13 cellular contexts compared by ENCODE assay signal in the genomic region with DNA sequence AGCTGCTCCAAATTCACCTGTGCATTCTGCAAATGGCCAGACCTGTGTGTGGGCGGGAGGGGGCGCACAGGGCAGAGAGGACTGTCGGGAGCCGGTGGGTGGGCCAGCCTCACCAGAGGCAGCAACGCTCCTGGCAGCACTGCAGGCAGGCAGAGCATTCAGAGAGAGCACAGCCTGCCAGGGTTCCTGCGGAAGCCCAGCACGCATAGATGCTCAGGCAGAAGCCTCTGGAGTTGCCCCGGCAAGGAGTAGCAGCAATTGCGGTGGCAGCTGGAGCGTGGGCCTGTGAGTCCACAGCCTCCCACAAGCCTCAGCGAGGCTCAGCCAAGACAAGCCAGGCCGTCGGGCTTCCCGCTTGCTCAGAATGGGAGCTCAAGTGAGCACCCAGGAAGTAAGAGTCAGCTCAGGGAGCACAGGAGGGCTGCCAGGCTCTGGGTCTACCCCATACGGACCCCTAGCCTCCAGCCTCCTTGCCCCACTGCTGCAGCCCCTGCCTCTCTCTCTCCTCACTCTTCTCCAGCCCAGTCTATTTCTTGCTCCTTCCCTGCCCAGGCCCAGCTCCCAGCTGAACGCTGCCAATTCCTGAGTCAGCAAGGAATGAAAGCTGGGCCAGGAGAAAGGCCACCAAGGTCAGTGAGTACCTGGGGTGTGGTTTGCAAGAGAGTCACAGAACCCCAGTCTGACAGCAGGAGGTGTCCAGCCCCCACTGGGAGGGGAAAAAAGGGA. TPM values are rescaled to one million over a fixed set of nuclear protein-coding genes. Genes with fewer than 3 reads are reported as not detected.
DNase-seq lines count a peak whose midpoint lies in the region; FAIRE-seq and TF ChIP-seq lines count a peak whose summit lies in the region.
"Had no signal": no experiment of that assay in that cellular context is flagged by ENCODE, and none has a peak within 500 bp of the region (broad histone marks: within the 10 kb centered on the region; RNA-seq: fewer than 3 reads in every experiment).

No MANE protein-coding gene starts in this region.

- no peak overlapping the region for H3K56ac ChIP-seq in H1 (replicated peaks; ENCODE audit: insufficient read length, low read depth, low read length)

- no peak overlapping the region for H3K14ac ChIP-seq in H1 (ENCODE audit: insufficient read length)

- H3K27ac Mint-ChIP-seq in MCF 10A (ENCODE audit: low read depth, unreplicated experiment), result no peak overlapping the region
- H3K27ac Mint-ChIP-seq: type B pancreatic cell had no signal

- H3K4me3 Mint-ChIP-seq in MCF 10A (ENCODE audit: unreplicated experiment), result no peak overlapping the region
- H3K4me3 Mint-ChIP-seq: type B pancreatic cell had no signal

- POLR2A ChIA-PET in MCF 10A (lab: Yijun Ruan, JAX), result interaction anchor here (0.7 to 1.8 kb wide), 4 partner anchors 9 to 43 kb away, joined by 3 to 17 read pairs (median 5); partner anchors contain the start of genes EMC6 and TAX1BP3
- POLR2A ChIA-PET in H1 (lab: Charles Lee; ENCODE audit: partially characterized antibody), result interaction anchor here (0.9 to 2.2 kb wide), 2 partner anchors 10 to 18 kb away, joined by 3 to 17 read pairs; partner anchors contain the start of genes EMC6 and TAX1BP3

- H2BK12ac ChIP-seq in H1 (ENCODE audit: low read depth, low read length), result no peak overlapping the region

- WGBS in H1 (ENCODE audit: extremely low coverage in 1 of 2, insufficient coverage in 1 of 2, insufficient read length in 1 of 2, insufficient replicate concordance in 2 of 2, low coverage in 1 of 2, low lambda C conversion rate in 2 of 2, missing lambda C conversion rate in 1 of 2), 2 experiments, result 65% methylated on average over 16 of the region's 16 CpGs; no CpG with 5 or more reads in 1 of the 2 experiments
- 65 to 79% (median 71%) methylated on average over 16 of the region's 16 CpGs for WGBS in small intestine, 3 donors

- BruUV-seq in MCF 10A (replicated peaks; lab: Mats Ljungman, UMichigan), result no TSS peak

- H2AK5ac ChIP-seq in H1 (ENCODE audit: low read depth, low read length), result no peak overlapping the region

- intact Hi-C loops in MCF 10A (cut with micrococcal nuclease), result no loop called here
- intact Hi-C loops in breast epithelium (cut with DNase I; ENCODE audit: low total_unique reads), result loop anchor here (10.0 kb wide), 1 partner anchor 1737 kb away; the partner anchor contains the start of gene NUP88

- H3K18ac ChIP-seq in H1 (ENCODE audit: extremely low read depth, low read length), result no peak overlapping the region

- TF ChIP-seq EP300 in H1 (IDR thresholded peaks at IDR 0.05; ENCODE audit: borderline replicate concordance in 1 of 2, low read depth in 2 of 2, low read length in 2 of 2), result no peak

- peaks cover 0 to 3% of the 10 kb centered on the region in 2 experiments for H4K20me1 ChIP-seq in H1 (replicated peaks in 1 of 2; ENCODE audit: control insufficient read depth in 1 of 2, insufficient read depth in 2 of 2, low read length in 2 of 2)

- DNase-seq in MCF 10A (ENCODE audit: unreplicated experiment) (peak; percentile 24), breast epithelium (ENCODE audit: low spot score in 2 of 2) (no peak), H1 (ENCODE audit: low read depth in 1 of 2, low spot score in 2 of 2) (peak in 1 of 2 experiments; percentile 79), small intestine (peak; percentile 60), retina (no peak), T-helper 9 cell (no peak)
- DNase-seq: activated CD4-positive, alpha-beta T cell treated with anti-CD3 and anti-CD28 coated beads, Interleukin-2, amount 50 U/mL, for 1 hour; activated gamma-delta T cell; GOT3; KBM-7; NCI-H2081 had no signal

- H3K9ac ChIP-seq in H1 (replicated peaks in 1 of 4; ENCODE audit: extremely low read depth in 1 of 4, low read depth in 3 of 4, low read length in 3 of 4), result no peak overlapping the region

- no peaks in the 10 kb centered on the region for H3K36me3 Mint-ChIP-seq in MCF 10A (ENCODE audit: insufficient read depth, unreplicated experiment)
- H3K36me3 Mint-ChIP-seq: type B pancreatic cell had no signal

- H4K5ac ChIP-seq in H1 (ENCODE audit: insufficient read length, low read depth, low read length), result no peak overlapping the region

- no peaks in the 10 kb centered on the region for H3K27me3 Mint-ChIP-seq in MCF 10A (ENCODE audit: insufficient read depth, unreplicated experiment)

- no peak overlapping the region for H2BK15ac ChIP-seq in H1 (ENCODE audit: low read length)

- peak; percentile 14 to 33; a peak in 1 of 4 replicates for TF ChIP-seq RAD21 in H1 (IDR thresholded peaks at IDR 0.05 in 1 of 2, conservative IDR thresholded peaks at IDR 0.05 in 1 of 2; ENCODE audit: low read depth in 2 of 2, low read length in 2 of 2)

- H4K8ac ChIP-seq in H1 (ENCODE audit: extremely low read depth, insufficient read depth, low read length), result no peak overlapping the region; the same call in 1 of the 2 replicates

- H3K4me2 ChIP-seq in H1 (ENCODE audit: insufficient read depth in 1 of 2, low read depth in 2 of 2, low read length in 2 of 2), result no peak overlapping the region

- FAIRE-seq in H1 (lab: Jason Lieb, UNC), result no peak
- FAIRE-seq in small intestine (lab: Jason Lieb, UNC), result no peak

- CTCF ChIA-PET in MCF 10A (lab: Yijun Ruan, JAX), result interaction anchor here (0.6 to 1.1 kb wide), 2 partner anchors 10 to 45 kb away, joined by 3 read pairs; partner anchors contain the start of gene EMC6
- CTCF ChIA-PET in H1 (lab: Charles Lee; ENCODE audit: partially characterized antibody), result interaction anchor here (0.6 to 4.2 kb wide), 16 partner anchors 10 to 629 kb away, joined by 3 to 29 read pairs (median 4); partner anchors contain the start of genes CTNS, HASPIN and SHPK

- no peak overlapping the region for H3K23ac ChIP-seq in H1 (ENCODE audit: insufficient read length)

- H3K4me3 ChIP-seq in breast epithelium (no peak overlapping the region), H1 (ENCODE audit: extremely low read depth in 1 of 4, insufficient read depth in 2 of 4, low read depth in 3 of 4, low read length in 4 of 4) (no peak overlapping the region), small intestine (ENCODE audit: low read depth in 1 of 2, low read length in 2 of 2) (no peak overlapping the region)
- H3K4me3 ChIP-seq: skin epidermis had no signal

- H3K9me3 Mint-ChIP-seq in MCF 10A (ENCODE audit: unreplicated experiment), result no peaks in the 10 kb centered on the region
- H3K9me3 Mint-ChIP-seq: type B pancreatic cell had no signal

- H4K91ac ChIP-seq in H1 (replicated peaks; ENCODE audit: insufficient read length, low read length), result peak overlapping the region; percentile 27

- no peaks in the 10 kb centered on the region for H3K4me1 ChIP-seq in breast epithelium
- H3K4me1 ChIP-seq in H1 (replicated peaks in 1 of 4; ENCODE audit: control insufficient read depth in 3 of 4, insufficient read depth in 4 of 4, low read length in 3 of 4), result peaks cover 0 to 2% (median 0%) of the 10 kb centered on the region in 4 experiments; a peak in 2 of 7 replicates
- H3K4me1 ChIP-seq in small intestine (ENCODE audit: control insufficient read depth in 2 of 2, insufficient read depth in 1 of 2, low read depth in 1 of 2, low read length in 1 of 2), result no peaks in the 10 kb centered on the region

- H2BK20ac ChIP-seq in H1 (ENCODE audit: low read length), result no peak overlapping the region

- no peak overlapping the region for H2AFZ ChIP-seq in H1 (ENCODE audit: low read length)

- H3K36me3 ChIP-seq in breast epithelium (no peaks in the 10 kb centered on the region), H1 (ENCODE audit: control insufficient read depth in 2 of 4, insufficient read depth in 4 of 4, low read length in 3 of 4) (no peaks in the 10 kb centered on the region), small intestine (ENCODE audit: control insufficient read depth in 2 of 2, insufficient read depth in 2 of 2, low read length in 2 of 2) (no peaks in the 10 kb centered on the region)

- H3K79me1 ChIP-seq in H1 (ENCODE audit: low read depth, low read length), result no peaks in the 10 kb centered on the region

- H3K27ac ChIP-seq in breast epithelium (no peak overlapping the region), H1 (ENCODE audit: low read depth, low read length) (no peak overlapping the region), small intestine (ENCODE audit: low read depth in 1 of 2, low read length in 1 of 2) (no peak overlapping the region)
- H3K27ac ChIP-seq: skin epidermis had no signal

- no peak overlapping the region for H2BK120ac ChIP-seq in H1 (replicated peaks; ENCODE audit: low read depth, low read length)

- H3K4ac ChIP-seq in H1 (replicated peaks; ENCODE audit: insufficient read length, low read depth, low read length), result no peak overlapping the region

- no peak overlapping the region for H2BK5ac ChIP-seq in H1 (ENCODE audit: low read depth, low read length)

- TF ChIP-seq POLR2A in breast epithelium (IDR thresholded peaks at IDR 0.05) (no peak), H1 (IDR thresholded peaks at IDR 0.05; ENCODE audit: control extremely low read depth in 1 of 2, low read depth in 2 of 2, low read length in 2 of 2) (no peak)

- H3K9me3 ChIP-seq in breast epithelium (no peaks in the 10 kb centered on the region), H1 (ENCODE audit: insufficient read depth in 2 of 2, low read depth in 1 of 2, low read length in 1 of 2) (no peaks in the 10 kb centered on the region), small intestine (ENCODE audit: control insufficient read depth, low read depth) (no peaks in the 10 kb centered on the region)

- H3K23me2 ChIP-seq in H1 (ENCODE audit: low read depth, low read length), result no peaks in the 10 kb centered on the region

- peaks cover 5% of the 10 kb centered on the region for H3K4me1 Mint-ChIP-seq in MCF 10A (ENCODE audit: insufficient read depth, unreplicated experiment)

- no peaks in the 10 kb centered on the region for H3K79me2 ChIP-seq in H1 (ENCODE audit: control insufficient read depth in 1 of 2, insufficient read depth in 2 of 2, low read length in 2 of 2)

- no peak for TF ChIP-seq CTCF in MCF 10A (IDR thresholded peaks at IDR 0.05; ENCODE audit: unreplicated experiment)
- no peak for TF ChIP-seq CTCF in breast epithelium (IDR thresholded peaks at IDR 0.05)
- TF ChIP-seq CTCF in H1 (IDR thresholded peaks at IDR 0.05; ENCODE audit: control extremely low read depth in 1 of 3, insufficient read depth in 1 of 3, low read depth in 1 of 3, low read length in 3 of 3), result peak; percentile 48 to 67 (median 51)

- H3K27me3 ChIP-seq in breast epithelium, result peaks cover 0 to 13% of the 10 kb centered on the region in 2 donors
- H3K27me3 ChIP-seq in H1 (replicated peaks in 1 of 4; ENCODE audit: control insufficient read depth in 3 of 4, extremely low read depth in 1 of 4, insufficient read depth in 3 of 4, low read length in 3 of 4), result 0 out of 7 replicates have a peak, but pooled peaks cover 0 to 2% (median 0%) of the 10 kb centered on the region in 4 experiments
- peaks cover 0 to 2% of the 10 kb centered on the region in 2 donors for H3K27me3 ChIP-seq in small intestine (ENCODE audit: control insufficient read depth in 2 of 2, insufficient read depth in 2 of 2, low read length in 2 of 2)

RNA-seq across cellular contexts. Expression of gene EMC6, which starts 9.6 kb away (rescaled TPM):
- total RNA-seq in MCF 10A (2022) (72.2 and 78.5 TPM in 2 replicates), breast epithelium (10 to 100 TPM; 12.5 to 19.0 (median 15.1) TPM)
- 81.5 and 86.5 TPM in 2 replicates for total RNA-seq in H1 (2021; fragmentation: NEBNext Ultra II Directional; extraction: Animal tissue kit (Norgen Biotek cat#: 25700))
- polyA plus RNA-seq in H1 (2011; rRNA removed) (193 and 201 TPM in 2 replicates), small intestine (10 to 100 TPM; 62.2 to 85.4 (median 81.7) TPM)
- 142 TPM for polyA plus RNA-seq in H1 (2011; cell fraction: cytosol; rRNA removed)
- 66.9 TPM for polyA plus RNA-seq in H1 (2011; cell fraction: nucleus; rRNA removed)
- polyA plus RNA-seq in H1 (2012, experiment 1 of 2), result 63.1 to 87.1 TPM (median 69.6 TPM) in 4 replicates
- polyA plus RNA-seq in H1 (2012, experiment 2 of 2), result 188 TPM
- polyA plus RNA-seq in H1 (2013, experiment 1 of 2), result 195 TPM
- polyA plus RNA-seq in H1 (2013, experiment 2 of 2), result 204 TPM
- 7.8 and 11.7 TPM in 2 replicates for polyA minus RNA-seq in H1 (2011; rRNA and poly(A)+ RNA removed)
- polyA minus RNA-seq in H1 (2011; cell fraction: cytosol; rRNA and poly(A)+ RNA removed), result 45.8 TPM
- 29.2 TPM for polyA minus RNA-seq in H1 (2011; cell fraction: nucleus; rRNA and poly(A)+ RNA removed)

RNA-seq across cellular contexts. Expression of gene TAX1BP3, which starts 9.9 kb away (rescaled TPM):
- 130 and 147 TPM in 2 replicates for total RNA-seq in MCF 10A (2022)
- total RNA-seq in breast epithelium, result 100 to 1,000 TPM in 2 of 3 donors, 10 to 100 TPM in 1; 79.6 to 134 (median 107) TPM
- 81.8 and 83.5 TPM in 2 replicates for total RNA-seq in H1 (2021; fragmentation: NEBNext Ultra II Directional; extraction: Animal tissue kit (Norgen Biotek cat#: 25700))
- 65.3 and 87.8 TPM in 2 replicates for polyA plus RNA-seq in H1 (2011; rRNA removed)
- polyA plus RNA-seq in H1 (2011; cell fraction: cytosol; rRNA removed), result 57.7 TPM
- polyA plus RNA-seq in H1 (2011; cell fraction: nucleus; rRNA removed), result 65.3 TPM
- polyA plus RNA-seq in H1 (2012, experiment 1 of 2), result 52.0 to 62.8 TPM (median 59.9 TPM) in 4 replicates
- polyA plus RNA-seq in H1 (2012, experiment 2 of 2), result 59.4 TPM
- 43.5 TPM for polyA plus RNA-seq in H1 (2013, experiment 1 of 2)
- polyA plus RNA-seq in H1 (2013, experiment 2 of 2), result 41.3 TPM
- polyA minus RNA-seq in H1 (2011; rRNA and poly(A)+ RNA removed), result 24.4 and 26.0 TPM in 2 replicates
- polyA minus RNA-seq in H1 (2011; cell fraction: cytosol; rRNA and poly(A)+ RNA removed), result 40.2 TPM
- 31.9 TPM for polyA minus RNA-seq in H1 (2011; cell fraction: nucleus; rRNA and poly(A)+ RNA removed)
- polyA plus RNA-seq in small intestine, result 100 to 1,000 TPM; 102 to 442 (median 356) TPM

RNA-seq across cellular contexts. Expression of gene P2RX5, which starts 17.7 kb away (rescaled TPM):
- total RNA-seq in MCF 10A (2022) (4.8 and 4.9 TPM in 2 replicates), breast epithelium (1 to 10 TPM in 1 of 3 donors, under 1 TPM in 2; 0.29 to 2.0 (median 0.32) TPM)
- total RNA-seq in H1 (2021; fragmentation: NEBNext Ultra II Directional; extraction: Animal tissue kit (Norgen Biotek cat#: 25700)), result 15.5 and 15.6 TPM in 2 replicates
- polyA plus RNA-seq in H1 (2011; rRNA removed) (12.0 and 14.2 TPM in 2 replicates), small intestine (1 to 10 TPM in 2 of 3 donors, under 1 TPM in 1; 0.67 to 5.6 (median 3.0) TPM)
- polyA plus RNA-seq in H1 (2011; cell fraction: cytosol; rRNA removed), result 11.7 TPM
- polyA plus RNA-seq in H1 (2011; cell fraction: nucleus; rRNA removed), result 16.5 TPM
- 12.6 to 18.3 TPM (median 15.5 TPM) in 4 replicates for polyA plus RNA-seq in H1 (2012, experiment 1 of 2)
- polyA plus RNA-seq in H1 (2012, experiment 2 of 2), result 17.0 TPM
- 9.6 TPM for polyA plus RNA-seq in H1 (2013, experiment 1 of 2)
- polyA plus RNA-seq in H1 (2013, experiment 2 of 2), result 10.6 TPM
- 11.4 and 14.2 TPM in 2 replicates for polyA minus RNA-seq in H1 (2011; rRNA and poly(A)+ RNA removed)
- polyA minus RNA-seq in H1 (2011; cell fraction: cytosol; rRNA and poly(A)+ RNA removed), result 6.0 TPM
- 6.3 TPM for polyA minus RNA-seq in H1 (2011; cell fraction: nucleus; rRNA and poly(A)+ RNA removed)

RNA-seq across cellular contexts. Expression of gene CTNS, which starts 41.7 kb away (rescaled TPM):
- total RNA-seq in MCF 10A (2022), result 7.1 and 11.4 TPM in 2 replicates
- 10 to 100 TPM; 20.0 to 31.0 (median 20.1) TPM for total RNA-seq in breast epithelium
- 12.9 and 16.4 TPM in 2 replicates for total RNA-seq in H1 (2021; fragmentation: NEBNext Ultra II Directional; extraction: Animal tissue kit (Norgen Biotek cat#: 25700))
- 11.6 and 13.1 TPM in 2 replicates for polyA plus RNA-seq in H1 (2011; rRNA removed)
- polyA plus RNA-seq in H1 (2011; cell fraction: cytosol; rRNA removed), result 11.9 TPM
- 22.3 TPM for polyA plus RNA-seq in H1 (2011; cell fraction: nucleus; rRNA removed)
- 13.0 to 16.4 TPM (median 15.1 TPM) in 4 replicates for polyA plus RNA-seq in H1 (2012, experiment 1 of 2)
- 19.1 TPM for polyA plus RNA-seq in H1 (2012, experiment 2 of 2)
- polyA plus RNA-seq in H1 (2013, experiment 1 of 2), result 22.0 TPM
- polyA plus RNA-seq in H1 (2013, experiment 2 of 2), result 21.1 TPM
- polyA minus RNA-seq in H1 (2011; rRNA and poly(A)+ RNA removed), result 12.1 and 12.4 TPM in 2 replicates
- polyA minus RNA-seq in H1 (2011; cell fraction: cytosol; rRNA and poly(A)+ RNA removed), result 6.5 TPM
- polyA minus RNA-seq in H1 (2011; cell fraction: nucleus; rRNA and poly(A)+ RNA removed), result 13.1 TPM
- polyA plus RNA-seq in small intestine, result 1 to 10 TPM; 5.4 to 8.0 (median 5.9) TPM

RNA-seq across cellular contexts. Expression of gene SHPK, which starts 42.2 kb away (rescaled TPM):
- total RNA-seq in MCF 10A (2022) (6.3 and 8.3 TPM in 2 replicates), breast epithelium (10 to 100 TPM in 2 of 3 donors, 1 to 10 TPM in 1; 9.5 to 17.4 (median 16.4) TPM)
- 36.7 and 37.3 TPM in 2 replicates for total RNA-seq in H1 (2021; fragmentation: NEBNext Ultra II Directional; extraction: Animal tissue kit (Norgen Biotek cat#: 25700))
- polyA plus RNA-seq in H1 (2011; rRNA removed) (28.6 and 35.5 TPM in 2 replicates), small intestine (10 to 100 TPM; 12.7 to 21.9 (median 16.5) TPM)
- polyA plus RNA-seq in H1 (2011; cell fraction: cytosol; rRNA removed), result 31.3 TPM
- polyA plus RNA-seq in H1 (2011; cell fraction: nucleus; rRNA removed), result 30.6 TPM
- polyA plus RNA-seq in H1 (2012, experiment 1 of 2), result 23.2 to 29.6 TPM (median 26.8 TPM) in 4 replicates
- polyA plus RNA-seq in H1 (2012, experiment 2 of 2), result 30.1 TPM
- 17.8 TPM for polyA plus RNA-seq in H1 (2013, experiment 1 of 2)
- polyA plus RNA-seq in H1 (2013, experiment 2 of 2), result 18.5 TPM
- 52.4 and 60.5 TPM in 2 replicates for polyA minus RNA-seq in H1 (2011; rRNA and poly(A)+ RNA removed)
- polyA minus RNA-seq in H1 (2011; cell fraction: cytosol; rRNA and poly(A)+ RNA removed), result 28.8 TPM
- 26.7 TPM for polyA minus RNA-seq in H1 (2011; cell fraction: nucleus; rRNA and poly(A)+ RNA removed)

Comparison
In these comparisons a context has a peak if more than half of its experiments do, and no peak if none do; other contexts are left out.
1. DNase-seq: peak in MCF 10A (single experiment) and small intestine (single experiment); none in breast epithelium (0 of 2), retina (single experiment) and T-helper 9 cell (single experiment).
2. CTCF ChIP-seq: peak in H1 (3 of 3); none in MCF 10A (single experiment) and breast epithelium (0 of 3).